In the genomic region with DNA sequence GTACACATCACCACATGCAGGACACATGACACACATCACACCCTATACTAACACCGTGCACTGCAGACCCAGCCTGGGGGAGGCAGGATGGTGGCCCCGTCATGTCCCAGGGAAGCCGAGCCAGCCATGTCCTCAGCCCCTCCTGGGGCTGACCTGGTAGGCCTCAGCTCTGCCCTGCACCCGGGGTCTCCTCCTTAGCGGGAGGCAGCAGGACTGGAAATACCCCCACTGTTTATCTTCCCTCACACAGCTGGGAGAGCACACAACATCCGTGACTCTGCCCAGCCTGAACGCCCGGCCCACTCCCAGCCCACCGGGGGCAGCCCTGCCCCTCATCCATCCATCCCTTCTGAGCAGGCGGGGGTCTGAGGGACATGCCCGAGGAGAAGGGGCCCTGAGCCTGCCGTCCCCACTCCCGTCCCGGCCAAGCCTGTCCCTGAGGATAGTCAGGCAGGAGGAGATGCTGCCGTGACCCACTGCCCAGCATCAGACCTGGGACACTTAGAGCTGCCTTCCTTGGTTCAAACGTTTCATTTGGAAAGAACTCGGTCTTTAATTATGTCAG, we compare ENCODE assay signal across 24 cellular contexts.
"Had no signal": no experiment of that assay in that cellular context is flagged by ENCODE, and none has a peak within 500 bp of the region (broad histone marks: within the 10 kb centered on the region; RNA-seq: fewer than 3 reads in every experiment).

No MANE protein-coding gene starts in this region.

- DNase-seq: activated CD4-positive, alpha-beta T cell treated with anti-CD3 and anti-CD28 coated beads, Interleukin-2, amount 50 U/mL, for 4 hours; activated CD8-positive, alpha-beta memory T cell treated with anti-CD3 and anti-CD28 coated beads for 24 hours; activated CD8-positive, alpha-beta memory T cell treated with anti-CD3 and anti-CD28 coated beads, Interleukin-2, amount 50 U/mL, for 4 hours; activated gamma-delta T cell; activated naive CD4-positive, alpha-beta T cell treated with anti-CD3 and anti-CD28 coated beads, Interleukin-2, amount 50 U/mL, for 16 hours; activated naive CD8-positive, alpha-beta T cell treated with anti-CD3 and anti-CD28 coated beads, Interleukin-2, amount 50 U/mL, for 24 hours; activated T-cell treated with anti-CD3 and anti-CD28 coated beads, Interleukin-2, amount 50 U/mL, for 4 hours; effector CD8-positive, alpha-beta T cell; foreskin keratinocyte; immature natural killer cell; kidney glomerular epithelial cell; naive thymus-derived CD4-positive, alpha-beta T cell; retina; stimulated activated CD4-positive, alpha-beta T cell treated with anti-CD3 and anti-CD28 coated beads, Interleukin-2, amount 100 ng/mL, for 24 hours; stimulated activated naive CD8-positive, alpha-beta T cell treated with anti-CD3 and anti-CD28 coated beads, Interleukin-15, amount 100 ng/mL, for 72 hours; T-helper 1 cell; WERI-Rb-1 had no signal

- H3K27ac ChIP-seq: foreskin keratinocyte, hepatocyte, skin epidermis, WERI-Rb-1 had no signal

- H3K4me1 ChIP-seq: foreskin keratinocyte had no signal

- H3K4me3 Mint-ChIP-seq: activated naive CD8-positive, alpha-beta T cell treated with anti-CD3 and anti-CD28 coated beads, Interleukin-2, amount 50 U/mL, for 24 hours; activated T-cell treated with anti-CD3 and anti-CD28 coated beads, Interleukin-2, amount 50 U/mL, for 4 hours; dendritic cell treated with granulocyte-macrophage colony-stimulating factor and Interleukin-4, amounts not matched to agents 40 ng/mL and 50 ng/mL, for 4 days; immature natural killer cell; naive thymus-derived CD4-positive, alpha-beta T cell; neural crest cell; stimulated activated effector memory CD8-positive, alpha-beta T cell treated with anti-CD3 and anti-CD28 coated beads, Interleukin-12 subunit alpha, Interleukin-12 subunit beta, amount 100 ng/mL, for 72 hours; stimulated activated naive CD8-positive, alpha-beta T cell treated with anti-CD3 and anti-CD28 coated beads, Interleukin-15, amount 100 ng/mL, for 72 hours had no signal

- H3K4me3 ChIP-seq: hepatocyte, skin epidermis, tibial nerve had no signal

- H3K27me3 Mint-ChIP-seq: dendritic cell treated with granulocyte-macrophage colony-stimulating factor and Interleukin-4, amounts not matched to agents 40 ng/mL and 50 ng/mL, for 4 days had no signal

- H3K27ac Mint-ChIP-seq: activated naive CD8-positive, alpha-beta T cell treated with anti-CD3 and anti-CD28 coated beads, Interleukin-2, amount 50 U/mL, for 24 hours; dendritic cell treated with granulocyte-macrophage colony-stimulating factor and Interleukin-4, amounts not matched to agents 40 ng/mL and 50 ng/mL, for 4 days; immature natural killer cell; naive thymus-derived CD4-positive, alpha-beta T cell; progenitor cell of endocrine pancreas; stimulated activated effector memory CD8-positive, alpha-beta T cell treated with anti-CD3 and anti-CD28 coated beads, Interleukin-12 subunit alpha, Interleukin-12 subunit beta, amount 100 ng/mL, for 72 hours; stimulated activated naive CD8-positive, alpha-beta T cell treated with anti-CD3 and anti-CD28 coated beads, Interleukin-15, amount 100 ng/mL, for 72 hours had no signal

- H3K4me2 ChIP-seq: hepatocyte had no signal

- H3K9me3 ChIP-seq: tibial nerve had no signal

- H3K36me3 ChIP-seq: tibial nerve, WERI-Rb-1 had no signal

- H3K9me3 Mint-ChIP-seq: activated naive CD8-positive, alpha-beta T cell treated with anti-CD3 and anti-CD28 coated beads, Interleukin-2, amount 50 U/mL, for 24 hours; activated T-cell treated with anti-CD3 and anti-CD28 coated beads, Interleukin-2, amount 50 U/mL, for 4 hours; dendritic cell treated with granulocyte-macrophage colony-stimulating factor and Interleukin-4, amounts not matched to agents 40 ng/mL and 50 ng/mL, for 4 days; immature natural killer cell; naive thymus-derived CD4-positive, alpha-beta T cell; neural crest cell; stimulated activated effector memory CD8-positive, alpha-beta T cell treated with anti-CD3 and anti-CD28 coated beads, Interleukin-12 subunit alpha, Interleukin-12 subunit beta, amount 100 ng/mL, for 72 hours; stimulated activated naive CD8-positive, alpha-beta T cell treated with anti-CD3 and anti-CD28 coated beads, Interleukin-15, amount 100 ng/mL, for 72 hours had no signal

- H3K36me3 Mint-ChIP-seq: immature natural killer cell; naive thymus-derived CD4-positive, alpha-beta T cell; stimulated activated effector memory CD8-positive, alpha-beta T cell treated with anti-CD3 and anti-CD28 coated beads, Interleukin-12 subunit alpha, Interleukin-12 subunit beta, amount 100 ng/mL, for 72 hours had no signal

- H3K27me3 ChIP-seq: foreskin keratinocyte, hepatocyte, tibial nerve had no signal

- H3K4me1 Mint-ChIP-seq: activated naive CD8-positive, alpha-beta T cell treated with anti-CD3 and anti-CD28 coated beads, Interleukin-2, amount 50 U/mL, for 24 hours; immature natural killer cell; naive thymus-derived CD4-positive, alpha-beta T cell; stimulated activated effector memory CD8-positive, alpha-beta T cell treated with anti-CD3 and anti-CD28 coated beads, Interleukin-12 subunit alpha, Interleukin-12 subunit beta, amount 100 ng/mL, for 72 hours; stimulated activated naive CD8-positive, alpha-beta T cell treated with anti-CD3 and anti-CD28 coated beads, Interleukin-15, amount 100 ng/mL, for 72 hours had no signal

- H2AFZ ChIP-seq: hepatocyte had no signal

- ATAC-seq: activated naive CD8-positive, alpha-beta T cell treated with anti-CD3 and anti-CD28 coated beads, Interleukin-2, amount 50 U/mL, for 24 hours; activated T-cell treated with anti-CD3 and anti-CD28 coated beads, Interleukin-2, amount 50 U/mL, for 4 hours; foreskin keratinocyte; naive thymus-derived CD4-positive, alpha-beta T cell; stimulated activated effector memory CD8-positive, alpha-beta T cell treated with anti-CD3 and anti-CD28 coated beads, Interleukin-12 subunit alpha, Interleukin-12 subunit beta, amount 100 ng/mL, for 72 hours; stimulated activated naive CD8-positive, alpha-beta T cell treated with anti-CD3 and anti-CD28 coated beads, Interleukin-15, amount 100 ng/mL, for 72 hours had no signal
